Comparison of ENCODE assay signal across 14 cellular contexts in the genomic region with DNA sequence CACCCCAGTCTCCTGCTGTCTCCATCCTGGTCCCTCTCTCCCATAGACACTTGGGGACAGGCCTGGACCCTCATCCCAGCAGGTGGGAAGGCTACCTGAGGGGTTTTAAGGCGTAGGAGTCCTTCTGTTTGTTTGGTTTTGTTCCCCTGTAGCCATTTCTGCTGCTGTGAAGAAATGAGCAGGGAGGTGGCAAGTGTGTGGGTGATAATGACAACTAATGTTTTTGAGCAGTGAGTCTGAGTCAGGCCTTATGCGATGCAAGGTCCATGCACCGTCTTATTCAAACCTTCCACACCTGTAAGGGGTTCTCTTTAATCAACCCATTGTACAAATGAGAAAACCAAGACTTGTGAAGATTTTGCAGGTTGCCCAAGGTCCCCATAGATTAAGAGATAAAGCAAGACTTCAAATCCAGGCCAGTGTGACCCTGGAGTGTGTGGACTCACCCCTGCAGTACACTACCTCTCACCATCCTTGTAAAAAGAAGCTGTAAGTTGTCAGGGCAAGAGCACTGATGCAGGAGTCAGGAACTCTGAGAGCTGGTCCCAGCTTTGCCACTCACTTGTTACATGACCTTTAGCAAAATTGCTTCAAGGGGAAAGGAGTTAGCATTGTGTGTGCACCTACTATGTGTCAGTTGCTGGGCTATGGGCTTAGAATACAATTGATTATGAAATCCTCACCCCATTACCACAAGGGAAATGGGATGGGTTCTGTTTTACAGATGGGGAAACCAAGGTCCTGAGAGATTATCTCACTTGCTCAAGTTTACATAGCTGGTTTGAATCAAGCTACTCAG. TPM values are rescaled to one million over a fixed set of nuclear protein-coding genes. Genes with fewer than 3 reads are reported as not detected.
DNase-seq lines count a peak whose midpoint lies in the region; ATAC-seq and TF ChIP-seq lines count a peak whose summit lies in the region.
"Had no signal": no experiment of that assay in that cellular context is flagged by ENCODE, and none has a peak within 500 bp of the region (broad histone marks: within the 10 kb centered on the region; RNA-seq: fewer than 3 reads in every experiment).

No MANE protein-coding gene starts in this region.

- H3K27me3 Mint-ChIP-seq in activated T-helper 17 cell treated with anti-CD3 and anti-CD28 coated beads, Interleukin-2, amount 50 U/mL, for 72 hours = no peaks in the 10 kb centered on the region
- no peaks in the 10 kb centered on the region for H3K27me3 Mint-ChIP-seq in activated CD4-positive, alpha-beta memory T cell treated with anti-CD3 and anti-CD28 coated beads, Interleukin-2, amount 10 ng/mL, durations not matched to agents 7 days and 5 days
- H3K27me3 Mint-ChIP-seq: CD8-positive, alpha-beta memory T cell had no signal

- no peaks in the 10 kb centered on the region for H3K27me3 ChIP-seq in heart right ventricle
- no peaks in the 10 kb centered on the region for H3K27me3 ChIP-seq in heart left ventricle
- no peaks in the 10 kb centered on the region for H3K27me3 ChIP-seq in BLaER1 treated with 17β-estradiol and CSF1 and Interleukin-3, amounts not matched to agents 10 nM and 100 nM
- peaks cover 0 to 19% (median 8%) of the 10 kb centered on the region in 5 donors for H3K27me3 ChIP-seq in subcutaneous abdominal adipose tissue (ENCODE audit: control insufficient read depth in 5 of 5, insufficient read depth in 4 of 5, low read length in 5 of 5)
- H3K27me3 ChIP-seq: BE2C had no signal

- no peak for DNase-seq in heart right ventricle
- DNase-seq in heart left ventricle = no peak
- no peak for DNase-seq in activated CD4-positive, alpha-beta memory T cell treated with anti-CD3 and anti-CD28 coated beads, Interleukin-2, amount 10 ng/mL, durations not matched to agents 7 days and 5 days
- DNase-seq: GF-D8, GM23248 had no signal

- ATAC-seq in heart right ventricle (no peak), heart left ventricle (no peak)
- ATAC-seq in activated T-helper 17 cell treated with anti-CD3 and anti-CD28 coated beads, Interleukin-2, amount 50 U/mL, for 72 hours (replicated peaks) = peak; percentile 51

- H3K4me1 ChIP-seq in heart right ventricle (peaks cover 2 to 84% (median 63%) of the 10 kb centered on the region in 9 donors), heart left ventricle (peaks cover 3 to 72% (median 33%) of the 10 kb centered on the region in 12 donors), subcutaneous abdominal adipose tissue (ENCODE audit: control insufficient read depth in 5 of 5, insufficient read depth in 5 of 5, low read length in 5 of 5) (peaks cover 16 to 97% (median 33%) of the 10 kb centered on the region in 5 donors)
- H3K4me1 ChIP-seq in BLaER1 treated with 17β-estradiol and CSF1 and Interleukin-3, amounts not matched to agents 10 nM and 100 nM = peaks cover 51 to 100% (median 71%) of the 10 kb centered on the region in 10 experiments
- H3K4me1 ChIP-seq: A549, BE2C, Caco-2 had no signal

- no peak for TF ChIP-seq POLR2A in heart left ventricle (IDR thresholded peaks at IDR 0.05)

- 86 to 92% methylated on average over 3 of the region's 3 CpGs for WGBS in heart right ventricle, 2 donors
- 82 to 94% (median 92%) methylated on average over 3 of the region's 3 CpGs for WGBS in heart left ventricle, 4 donors

- no peak overlapping the region for H3K27ac Mint-ChIP-seq in activated T-helper 17 cell treated with anti-CD3 and anti-CD28 coated beads, Interleukin-2, amount 50 U/mL, for 72 hours
- no peak overlapping the region for H3K27ac Mint-ChIP-seq in activated CD4-positive, alpha-beta memory T cell treated with anti-CD3 and anti-CD28 coated beads, Interleukin-2, amount 10 ng/mL, durations not matched to agents 7 days and 5 days
- H3K27ac Mint-ChIP-seq: CD8-positive, alpha-beta memory T cell had no signal

- H3K36me3 ChIP-seq in heart right ventricle (peaks cover 0 to 62% (median 4%) of the 10 kb centered on the region in 9 donors), heart left ventricle (peaks cover 0 to 45% (median 17%) of the 10 kb centered on the region in 9 donors), subcutaneous abdominal adipose tissue (ENCODE audit: control insufficient read depth in 5 of 5, insufficient read depth in 5 of 5, low read length in 5 of 5) (peaks cover 0 to 34% (median 19%) of the 10 kb centered on the region in 5 donors)
- peaks cover 0 to 8% (median 0%) of the 10 kb centered on the region in 11 experiments; a peak in 2 of 22 replicates for H3K36me3 ChIP-seq in BLaER1 treated with 17β-estradiol and CSF1 and Interleukin-3, amounts not matched to agents 10 nM and 100 nM
- H3K36me3 ChIP-seq: BE2C had no signal

- POLR2A ChIA-PET in activated CD4-positive, alpha-beta memory T cell treated with anti-CD3 and anti-CD28 coated beads, Interleukin-2, amount 10 ng/mL, durations not matched to agents 7 days and 5 days (lab: Charles Lee) = interaction anchor here (1.1 kb wide), 1 partner anchor 27 kb away, joined by 3 read pairs; a partner anchor contains a TSS

- no peaks in the 10 kb centered on the region for H3K9me3 Mint-ChIP-seq in activated T-helper 17 cell treated with anti-CD3 and anti-CD28 coated beads, Interleukin-2, amount 50 U/mL, for 72 hours
- H3K9me3 Mint-ChIP-seq in activated CD4-positive, alpha-beta memory T cell treated with anti-CD3 and anti-CD28 coated beads, Interleukin-2, amount 10 ng/mL, durations not matched to agents 7 days and 5 days = no peaks in the 10 kb centered on the region
- H3K9me3 Mint-ChIP-seq: CD8-positive, alpha-beta memory T cell had no signal

- peaks cover 6% of the 10 kb centered on the region for H3K4me1 Mint-ChIP-seq in activated T-helper 17 cell treated with anti-CD3 and anti-CD28 coated beads, Interleukin-2, amount 50 U/mL, for 72 hours
- H3K4me1 Mint-ChIP-seq in activated CD4-positive, alpha-beta memory T cell treated with anti-CD3 and anti-CD28 coated beads, Interleukin-2, amount 10 ng/mL, durations not matched to agents 7 days and 5 days = peaks cover 27% of the 10 kb centered on the region

- no peaks in the 10 kb centered on the region for H3K9me3 ChIP-seq in heart right ventricle
- no peaks in the 10 kb centered on the region for H3K9me3 ChIP-seq in heart left ventricle
- no peaks in the 10 kb centered on the region for H3K9me3 ChIP-seq in BLaER1 treated with 17β-estradiol and CSF1 and Interleukin-3, amounts not matched to agents 10 nM and 100 nM (replicated peaks in 1 of 11)
- H3K9me3 ChIP-seq in subcutaneous abdominal adipose tissue (ENCODE audit: control insufficient read depth in 5 of 5, low read length in 5 of 5) = no peaks in the 10 kb centered on the region
- H3K9me3 ChIP-seq: A549, BE2C, Caco-2 had no signal

- peak overlapping the region; percentile 73 to 90 (median 83); a peak in 21 of 22 replicates for H3K4me2 ChIP-seq in BLaER1 treated with 17β-estradiol and CSF1 and Interleukin-3, amounts not matched to agents 10 nM and 100 nM
- H3K4me2 ChIP-seq: A549 had no signal

- H3K4me3 Mint-ChIP-seq in activated T-helper 17 cell treated with anti-CD3 and anti-CD28 coated beads, Interleukin-2, amount 50 U/mL, for 72 hours = no peak overlapping the region
- H3K4me3 Mint-ChIP-seq in activated CD4-positive, alpha-beta memory T cell treated with anti-CD3 and anti-CD28 coated beads, Interleukin-2, amount 10 ng/mL, durations not matched to agents 7 days and 5 days = no peak overlapping the region

- H3K4me3 ChIP-seq in heart right ventricle (no peak overlapping the region), heart left ventricle (no peak overlapping the region), subcutaneous abdominal adipose tissue (ENCODE audit: low read depth in 1 of 5, low read length in 5 of 5) (no peak overlapping the region)
- no peak overlapping the region for H3K4me3 ChIP-seq in BLaER1 treated with 17β-estradiol and CSF1 and Interleukin-3, amounts not matched to agents 10 nM and 100 nM
- H3K4me3 ChIP-seq: A549, GM23248 had no signal

- H3K9ac ChIP-seq in BLaER1 treated with 17β-estradiol and CSF1 and Interleukin-3, amounts not matched to agents 10 nM and 100 nM = no peak overlapping the region
- no peak overlapping the region for H3K9ac ChIP-seq in subcutaneous abdominal adipose tissue (ENCODE audit: low read length in 5 of 5)
- H3K9ac ChIP-seq: GM23248 had no signal

- intact Hi-C loops in heart right ventricle (cut with DNase I) = loop anchor here in 2 of 10 donors (5.0 to 10.0 kb wide), 2 partner anchors 66 to 133 kb away; no protein-coding TSS in a partner anchor
- intact Hi-C loops in heart left ventricle (cut with DNase I) = no loop called here

- peak overlapping the region in 6 of 10 donors; percentile 57 to 89 (median 85) for H3K27ac ChIP-seq in heart right ventricle
- H3K27ac ChIP-seq in heart left ventricle = peak overlapping the region in 6 of 12 donors; percentile 3 to 85 (median 66)
- peak overlapping the region in 1 of 11 experiments; percentile 60; a peak in 1 of 22 replicates for H3K27ac ChIP-seq in BLaER1 treated with 17β-estradiol and CSF1 and Interleukin-3, amounts not matched to agents 10 nM and 100 nM
- peak overlapping the region; percentile 53 for H3K27ac ChIP-seq in subcutaneous abdominal adipose tissue (ENCODE audit: low read depth, low read length)
- H3K27ac ChIP-seq: A549, GM23248, HL-60 had no signal

- TF ChIP-seq CTCF in heart right ventricle (IDR thresholded peaks at IDR 0.05) (no peak), heart left ventricle (IDR thresholded peaks at IDR 0.05) (no peak)

- CTCF ChIA-PET in activated CD4-positive, alpha-beta memory T cell treated with anti-CD3 and anti-CD28 coated beads, Interleukin-2, amount 10 ng/mL, durations not matched to agents 7 days and 5 days (lab: Charles Lee) = interaction anchor here (1.2 to 2.5 kb wide), 2 partner anchors 10 to 31 kb away, joined by 3 to 18 read pairs; no protein-coding TSS in a partner anchor

- no peaks in the 10 kb centered on the region for H3K36me3 Mint-ChIP-seq in activated T-helper 17 cell treated with anti-CD3 and anti-CD28 coated beads, Interleukin-2, amount 50 U/mL, for 72 hours (ENCODE audit: low read depth)
- peaks cover 3% of the 10 kb centered on the region for H3K36me3 Mint-ChIP-seq in activated CD4-positive, alpha-beta memory T cell treated with anti-CD3 and anti-CD28 coated beads, Interleukin-2, amount 10 ng/mL, durations not matched to agents 7 days and 5 days (ENCODE audit: low read depth)

- H4K20me1 ChIP-seq in BLaER1 treated with 17β-estradiol and CSF1 and Interleukin-3, amounts not matched to agents 10 nM and 100 nM = no peaks in the 10 kb centered on the region

RNA-seq across cellular contexts. Expression of a gene that starts 7.6 kb away (rescaled TPM):
- total RNA-seq in heart right ventricle (10 to 100 TPM in 5 of 10 donors, 1 to 10 TPM in 5; 4.9 to 16.6 (median 9.6) TPM), heart left ventricle (10 to 100 TPM in 6 of 9 donors, 1 to 10 TPM in 3; 5.0 to 23.9 (median 11.2) TPM)
- polyA plus RNA-seq in heart right ventricle (1 to 10 TPM; 3.6 to 3.7 TPM), heart left ventricle (1 to 10 TPM; 2.9 to 5.7 TPM)
- total RNA-seq in activated T-helper 17 cell treated with anti-CD3 and anti-CD28 coated beads, Interleukin-2, amount 50 U/mL, for 72 hours = 1 to 10 TPM in 1 of 2 donors, under 1 TPM in 1; 0.54 to 4.3 TPM
- 1 to 10 TPM; 2.0 to 2.2 TPM for total RNA-seq in activated CD4-positive, alpha-beta memory T cell treated with anti-CD3 and anti-CD28 coated beads, Interleukin-2, amount 10 ng/mL, durations not matched to agents 7 days and 5 days
- total RNA-seq: Caco-2, GM23248 had no signal
- polyA plus RNA-seq: A549, AG04450 had no signal

RNA-seq across cellular contexts. Expression of a gene that starts 18.5 kb away (rescaled TPM):
- 100 to 1,000 TPM in 6 of 10 donors, 10 to 100 TPM in 4; 84.6 to 130 (median 102) TPM for total RNA-seq in heart right ventricle
- 10 to 100 TPM; 20.3 to 44.9 TPM for polyA plus RNA-seq in heart right ventricle
- total RNA-seq in heart left ventricle = 100 to 1,000 TPM in 5 of 9 donors, 10 to 100 TPM in 4; 88.5 to 131 (median 103) TPM
- polyA plus RNA-seq in heart left ventricle = 100 to 1,000 TPM in 1 of 2 donors, 10 to 100 TPM in 1; 21.3 to 105 TPM
- total RNA-seq in activated T-helper 17 cell treated with anti-CD3 and anti-CD28 coated beads, Interleukin-2, amount 50 U/mL, for 72 hours = 10 to 100 TPM; 28.4 to 30.8 TPM
- 10 to 100 TPM; 32.5 to 35.7 TPM for total RNA-seq in activated CD4-positive, alpha-beta memory T cell treated with anti-CD3 and anti-CD28 coated beads, Interleukin-2, amount 10 ng/mL, durations not matched to agents 7 days and 5 days

RNA-seq across cellular contexts. Expression of a gene that starts 26.7 kb away (rescaled TPM):
- 100 to 1,000 TPM in 6 of 10 donors, 10 to 100 TPM in 4; 82.1 to 192 (median 141) TPM for total RNA-seq in heart right ventricle
- 10 to 100 TPM; 50.1 to 69.8 TPM for polyA plus RNA-seq in heart right ventricle
- 100 to 1,000 TPM in 4 of 9 donors, 10 to 100 TPM in 5; 63.1 to 174 (median 96.0) TPM for total RNA-seq in heart left ventricle
- polyA plus RNA-seq in heart left ventricle = 10 to 100 TPM; 56.8 to 59.1 TPM
- 10 to 100 TPM; 80.4 to 82.8 TPM for total RNA-seq in activated T-helper 17 cell treated with anti-CD3 and anti-CD28 coated beads, Interleukin-2, amount 50 U/mL, for 72 hours
- total RNA-seq in activated CD4-positive, alpha-beta memory T cell treated with anti-CD3 and anti-CD28 coated beads, Interleukin-2, amount 10 ng/mL, durations not matched to agents 7 days and 5 days = 10 to 100 TPM; 73.4 to 80.7 TPM
